6 cellular contexts compared by ENCODE assay signal in the genomic region with DNA sequence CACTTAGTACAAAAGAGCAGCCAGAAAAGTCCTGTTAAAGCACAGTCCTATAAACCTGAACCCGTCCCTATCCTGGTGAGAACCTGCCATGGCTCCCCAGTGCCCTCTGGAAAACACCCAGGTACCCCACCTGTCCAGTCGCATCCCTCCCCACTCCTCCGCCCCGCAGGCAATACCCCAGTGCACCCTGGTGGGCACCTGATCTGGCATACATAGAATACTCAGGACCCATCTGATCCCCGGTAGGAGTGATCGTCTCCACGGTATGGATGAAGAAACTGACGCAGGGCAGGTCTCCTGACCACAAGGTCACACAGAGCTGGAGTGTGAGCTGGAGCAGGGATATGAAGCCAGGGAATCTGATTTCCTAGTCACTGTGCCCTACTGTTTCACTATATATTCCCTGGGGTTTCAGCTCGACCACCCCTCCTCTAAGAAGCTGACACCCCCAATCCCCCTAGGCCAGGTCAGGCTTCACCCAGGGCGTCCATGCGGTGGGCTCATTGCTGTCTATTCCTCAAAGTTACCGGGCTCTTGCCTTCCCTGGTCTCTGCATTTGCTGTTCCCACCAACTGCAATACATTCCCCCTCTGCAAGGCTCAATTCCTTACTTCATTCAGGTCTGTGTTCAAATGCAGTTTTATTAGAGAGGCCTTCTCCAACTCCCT.
A peak's percentile ranks its signal among the peaks of the same experiment; 100 is the strongest.
DNase-seq lines count a peak whose midpoint lies in the region; ATAC-seq, FAIRE-seq and TF ChIP-seq lines count a peak whose summit lies in the region.

No MANE protein-coding gene starts in this region.

- TF ChIP-seq CTCF in AG10803 (conservative IDR thresholded peaks at IDR 0.05; ENCODE audit: low read length): no peak
- no peak for TF ChIP-seq CTCF in VCaP (conservative IDR thresholded peaks at IDR 0.05)

- peak overlapping the region; percentile 58 for H3K4me3 ChIP-seq in AG10803 (ENCODE audit: low read length)

- no peak for DNase-seq in AG10803 (ENCODE audit: low read depth)
- no peak for DNase-seq in RCC 7860 (ENCODE audit: low spot score)

- H3K27ac ChIP-seq in VCaP (peak overlapping the region; percentile 94), layer of hippocampus (ENCODE audit: low read depth, low read length) (peak overlapping the region; percentile 92)

- ATAC-seq in GM21737 (IDR thresholded peaks at IDR 0.05; ENCODE audit: unreplicated experiment) (no peak), HG03565 (IDR thresholded peaks at IDR 0.05; ENCODE audit: unreplicated experiment) (no peak)

- FAIRE-seq in RCC 7860 (lab: Jason Lieb, UNC): no peak

- H3K27me3 ChIP-seq in layer of hippocampus (ENCODE audit: control insufficient read depth, insufficient read depth, low read length): no peaks in the 10 kb centered on the region
